In the genomic region with DNA sequence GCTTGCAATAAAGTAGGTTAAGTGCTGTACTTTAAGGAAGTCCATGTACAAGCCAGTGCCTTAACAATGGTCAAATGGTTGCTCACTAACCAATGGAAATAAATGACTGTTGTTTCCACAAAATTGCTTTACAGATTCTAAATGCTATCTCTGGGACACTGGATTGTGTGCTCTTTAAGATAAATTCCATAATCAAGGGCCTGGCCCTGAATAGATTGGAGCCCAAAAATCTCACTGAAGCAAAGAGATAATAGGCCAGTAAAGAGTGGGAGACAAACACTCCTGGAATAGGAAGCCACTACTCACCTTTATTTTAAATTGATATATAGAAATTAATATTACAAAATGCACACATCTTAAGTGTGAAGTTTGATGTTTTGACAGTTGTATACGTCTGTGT, we compare ENCODE assay signal across 18 cellular contexts.
"Had no signal": no experiment of that assay in that cellular context is flagged by ENCODE, and none has a peak within 500 bp of the region (broad histone marks: within the 10 kb centered on the region; RNA-seq: fewer than 3 reads in every experiment).

No MANE protein-coding gene starts in this region.

- H3K9me3 Mint-ChIP-seq: naive thymus-derived CD8-positive, alpha-beta T cell; stimulated activated naive B cell treated with anti-CD40 and anti-IgM and Interleukin-4, amounts not matched to agents 10 μg/mL and 1 μg/mL and 100 μg/mL, for 72 hours; stimulated activated naive CD8-positive, alpha-beta T cell treated with anti-CD3 and anti-CD28 coated beads, Interleukin-15, amount 100 ng/mL, for 72 hours had no signal

- H3K27me3 ChIP-seq: colonic mucosa, hepatocyte, neutrophil, testis, transverse colon had no signal

- H3K79me2 ChIP-seq: hepatocyte had no signal

- H3K4me1 Mint-ChIP-seq: stimulated activated naive B cell treated with anti-CD40 and anti-IgM and Interleukin-4, amounts not matched to agents 10 μg/mL and 1 μg/mL and 100 μg/mL, for 72 hours; stimulated activated naive CD8-positive, alpha-beta T cell treated with anti-CD3 and anti-CD28 coated beads, Interleukin-15, amount 100 ng/mL, for 72 hours had no signal

- H3K27ac ChIP-seq: colonic mucosa, hepatocyte, neutrophil, psoas muscle, skin epidermis, testis, transverse colon had no signal

- H3K4me3 Mint-ChIP-seq: naive thymus-derived CD8-positive, alpha-beta T cell; stimulated activated naive B cell treated with anti-CD40 and anti-IgM and Interleukin-4, amounts not matched to agents 10 μg/mL and 1 μg/mL and 100 μg/mL, for 72 hours; stimulated activated naive CD8-positive, alpha-beta T cell treated with anti-CD3 and anti-CD28 coated beads, Interleukin-15, amount 100 ng/mL, for 72 hours had no signal

- H3K4me1 ChIP-seq: colonic mucosa, psoas muscle, testis, transverse colon had no signal

- H3K4me3 ChIP-seq: colonic mucosa, hepatocyte, mucosa of descending colon, psoas muscle, skin epidermis, testis, transverse colon had no signal

- DNase-seq: colonic mucosa; dermis blood vessel endothelial cell; head of caudate nucleus; left colon; mucosa of descending colon; naive thymus-derived CD8-positive, alpha-beta T cell; psoas muscle; retina; stimulated activated CD4-positive, alpha-beta T cell treated with anti-CD3 and anti-CD28 coated beads, Interleukin-2, amount 100 ng/mL, for 24 hours; stimulated activated CD4-positive, alpha-beta T cell treated with anti-CD3 and anti-CD28 coated beads, Interleukin-4, amount 100 ng/mL, for 4 hours; stimulated activated naive B cell treated with anti-CD40 and anti-IgM and Interleukin-4, amounts not matched to agents 10 μg/mL and 1 μg/mL and 100 μg/mL, for 72 hours; stimulated activated naive CD8-positive, alpha-beta T cell treated with anti-CD3 and anti-CD28 coated beads, Interleukin-15, amount 100 ng/mL, for 72 hours; testis; transverse colon had no signal

- H3K27ac Mint-ChIP-seq: stimulated activated naive B cell treated with anti-CD40 and anti-IgM and Interleukin-4, amounts not matched to agents 10 μg/mL and 1 μg/mL and 100 μg/mL, for 72 hours; stimulated activated naive CD8-positive, alpha-beta T cell treated with anti-CD3 and anti-CD28 coated beads, Interleukin-15, amount 100 ng/mL, for 72 hours had no signal

- H2AFZ ChIP-seq: hepatocyte had no signal

- H3K27me3 Mint-ChIP-seq: naive thymus-derived CD8-positive, alpha-beta T cell; stimulated activated naive B cell treated with anti-CD40 and anti-IgM and Interleukin-4, amounts not matched to agents 10 μg/mL and 1 μg/mL and 100 μg/mL, for 72 hours; stimulated activated naive CD8-positive, alpha-beta T cell treated with anti-CD3 and anti-CD28 coated beads, Interleukin-15, amount 100 ng/mL, for 72 hours had no signal

- H3K9me3 ChIP-seq: colonic mucosa, mucosa of descending colon, neutrophil, psoas muscle, testis, transverse colon had no signal

- H3K36me3 ChIP-seq: colonic mucosa, neutrophil, transverse colon had no signal

- H3K4me2 ChIP-seq: hepatocyte had no signal

- ATAC-seq: left colon; mucosa of descending colon; naive thymus-derived CD8-positive, alpha-beta T cell; psoas muscle; sciatic nerve; stimulated activated naive B cell treated with anti-CD40 and anti-IgM and Interleukin-4, amounts not matched to agents 10 μg/mL and 1 μg/mL and 100 μg/mL, for 72 hours; stimulated activated naive CD8-positive, alpha-beta T cell treated with anti-CD3 and anti-CD28 coated beads, Interleukin-15, amount 100 ng/mL, for 72 hours had no signal
